ENCODE assay signal across 1 cellular context in the genomic region with DNA sequence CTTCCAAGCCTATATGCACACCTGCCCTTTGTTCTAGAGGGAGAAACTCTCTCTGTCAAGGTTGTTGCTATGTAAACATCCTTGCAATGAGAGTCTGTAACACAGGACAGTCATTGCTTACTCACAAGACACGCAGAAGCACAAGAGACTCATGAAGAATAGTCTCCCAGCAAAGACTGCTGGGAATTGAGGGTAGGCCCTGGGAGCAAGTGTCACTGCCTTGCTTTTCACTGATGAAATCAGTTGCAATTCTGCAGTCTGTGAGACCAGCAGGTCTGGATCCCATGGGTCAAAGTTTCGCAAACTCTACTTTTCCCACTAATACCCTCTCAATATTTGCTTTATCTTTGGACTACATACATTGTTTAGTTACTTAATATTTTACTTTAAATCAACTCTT.
TF ChIP-seq lines count a peak whose summit lies in the region.

No MANE protein-coding gene starts in this region.

TF ChIP-seq in HepG2, 621 proteins besides CTCF, POLR2A, EP300 and RAD21 (continued from another document and continues in another):
- TF ChIP-seq, protein P1, sequence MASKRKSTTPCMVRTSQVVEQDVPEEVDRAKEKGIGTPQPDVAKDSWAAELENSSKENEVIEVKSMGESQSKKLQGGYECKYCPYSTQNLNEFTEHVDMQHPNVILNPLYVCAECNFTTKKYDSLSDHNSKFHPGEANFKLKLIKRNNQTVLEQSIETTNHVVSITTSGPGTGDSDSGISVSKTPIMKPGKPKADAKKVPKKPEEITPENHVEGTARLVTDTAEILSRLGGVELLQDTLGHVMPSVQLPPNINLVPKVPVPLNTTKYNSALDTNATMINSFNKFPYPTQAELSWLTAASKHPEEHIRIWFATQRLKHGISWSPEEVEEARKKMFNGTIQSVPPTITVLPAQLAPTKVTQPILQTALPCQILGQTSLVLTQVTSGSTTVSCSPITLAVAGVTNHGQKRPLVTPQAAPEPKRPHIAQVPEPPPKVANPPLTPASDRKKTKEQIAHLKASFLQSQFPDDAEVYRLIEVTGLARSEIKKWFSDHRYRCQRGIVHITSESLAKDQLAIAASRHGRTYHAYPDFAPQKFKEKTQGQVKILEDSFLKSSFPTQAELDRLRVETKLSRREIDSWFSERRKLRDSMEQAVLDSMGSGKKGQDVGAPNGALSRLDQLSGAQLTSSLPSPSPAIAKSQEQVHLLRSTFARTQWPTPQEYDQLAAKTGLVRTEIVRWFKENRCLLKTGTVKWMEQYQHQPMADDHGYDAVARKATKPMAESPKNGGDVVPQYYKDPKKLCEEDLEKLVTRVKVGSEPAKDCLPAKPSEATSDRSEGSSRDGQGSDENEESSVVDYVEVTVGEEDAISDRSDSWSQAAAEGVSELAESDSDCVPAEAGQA (IDR thresholded peaks at IDR 0.05; ENCODE audit: low read depth): no peak
- TF ChIP-seq, protein P1 (CRISPR knock-in tag; IDR thresholded peaks at IDR 0.05; ENCODE audit: borderline replicate concordance): no peak
- TF ChIP-seq NFYB (CRISPR knock-in tag; IDR thresholded peaks at IDR 0.05): no peak
- peak; percentile 49; the same call in 1 of the 2 replicates for TF ChIP-seq KMT2B (CRISPR knock-in tag; IDR thresholded peaks at IDR 0.05)
- TF ChIP-seq, protein P2, sequence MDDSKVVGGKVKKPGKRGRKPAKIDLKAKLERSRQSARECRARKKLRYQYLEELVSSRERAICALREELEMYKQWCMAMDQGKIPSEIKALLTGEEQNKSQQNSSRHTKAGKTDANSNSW (CRISPR knock-in tag; IDR thresholded peaks at IDR 0.05; ENCODE audit: borderline replicate concordance): no peak
- TF ChIP-seq XBP1 (CRISPR knock-in tag; IDR thresholded peaks at IDR 0.05): no peak
- no peak for TF ChIP-seq SUZ12 (IDR thresholded peaks at IDR 0.05; ENCODE audit: low read depth, low read length)
- no peak; the same call in 1 of the 2 replicates for TF ChIP-seq ZNF629 (CRISPR knock-in tag; conservative IDR thresholded peaks at IDR 0.05)
- TF ChIP-seq, protein P3, sequence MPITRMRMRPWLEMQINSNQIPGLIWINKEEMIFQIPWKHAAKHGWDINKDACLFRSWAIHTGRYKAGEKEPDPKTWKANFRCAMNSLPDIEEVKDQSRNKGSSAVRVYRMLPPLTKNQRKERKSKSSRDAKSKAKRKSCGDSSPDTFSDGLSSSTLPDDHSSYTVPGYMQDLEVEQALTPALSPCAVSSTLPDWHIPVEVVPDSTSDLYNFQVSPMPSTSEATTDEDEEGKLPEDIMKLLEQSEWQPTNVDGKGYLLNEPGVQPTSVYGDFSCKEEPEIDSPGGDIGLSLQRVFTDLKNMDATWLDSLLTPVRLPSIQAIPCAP (CRISPR knock-in tag; IDR thresholded peaks at IDR 0.05; ENCODE audit: low read depth): no peak
- no peak for TF ChIP-seq ZNF558 (CRISPR knock-in tag; IDR thresholded peaks at IDR 0.05; ENCODE audit: borderline replicate concordance)
- no peak for TF ChIP-seq ZSCAN31 (CRISPR knock-in tag; IDR thresholded peaks at IDR 0.05; ENCODE audit: low read depth)
- TF ChIP-seq ZNF761 (CRISPR knock-in tag; conservative IDR thresholded peaks at IDR 0.05): peak; percentile 71; the same call in 1 of the 2 replicates
- no peak for TF ChIP-seq ZIK1 (CRISPR knock-in tag; IDR thresholded peaks at IDR 0.05; ENCODE audit: borderline replicate concordance, low read depth)
- TF ChIP-seq, protein P4, sequence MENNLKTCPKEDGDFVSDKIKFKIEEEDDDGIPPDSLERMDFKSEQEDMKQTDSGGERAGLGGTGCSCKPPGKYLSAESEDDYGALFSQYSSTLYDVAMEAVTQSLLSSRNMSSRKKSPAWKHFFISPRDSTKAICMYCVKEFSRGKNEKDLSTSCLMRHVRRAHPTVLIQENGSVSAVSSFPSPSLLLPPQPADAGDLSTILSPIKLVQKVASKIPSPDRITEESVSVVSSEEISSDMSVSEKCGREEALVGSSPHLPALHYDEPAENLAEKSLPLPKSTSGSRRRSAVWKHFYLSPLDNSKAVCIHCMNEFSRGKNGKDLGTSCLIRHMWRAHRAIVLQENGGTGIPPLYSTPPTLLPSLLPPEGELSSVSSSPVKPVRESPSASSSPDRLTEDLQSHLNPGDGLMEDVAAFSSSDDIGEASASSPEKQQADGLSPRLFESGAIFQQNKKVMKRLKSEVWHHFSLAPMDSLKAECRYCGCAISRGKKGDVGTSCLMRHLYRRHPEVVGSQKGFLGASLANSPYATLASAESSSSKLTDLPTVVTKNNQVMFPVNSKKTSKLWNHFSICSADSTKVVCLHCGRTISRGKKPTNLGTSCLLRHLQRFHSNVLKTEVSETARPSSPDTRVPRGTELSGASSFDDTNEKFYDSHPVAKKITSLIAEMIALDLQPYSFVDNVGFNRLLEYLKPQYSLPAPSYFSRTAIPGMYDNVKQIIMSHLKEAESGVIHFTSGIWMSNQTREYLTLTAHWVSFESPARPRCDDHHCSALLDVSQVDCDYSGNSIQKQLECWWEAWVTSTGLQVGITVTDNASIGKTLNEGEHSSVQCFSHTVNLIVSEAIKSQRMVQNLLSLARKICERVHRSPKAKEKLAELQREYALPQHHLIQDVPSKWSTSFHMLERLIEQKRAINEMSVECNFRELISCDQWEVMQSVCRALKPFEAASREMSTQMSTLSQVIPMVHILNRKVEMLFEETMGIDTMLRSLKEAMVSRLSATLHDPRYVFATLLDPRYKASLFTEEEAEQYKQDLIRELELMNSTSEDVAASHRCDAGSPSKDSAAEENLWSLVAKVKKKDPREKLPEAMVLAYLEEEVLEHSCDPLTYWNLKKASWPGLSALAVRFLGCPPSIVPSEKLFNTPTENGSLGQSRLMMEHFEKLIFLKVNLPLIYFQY (CRISPR knock-in tag; IDR thresholded peaks at IDR 0.05; ENCODE audit: borderline replicate concordance): peak; percentile 88; the same call in 1 of the 2 replicates
- TF ChIP-seq PCBP2 (optimal IDR thresholded peaks at IDR 0.05; ENCODE audit: low read depth, low read length, poor library complexity, severe bottlenecking): no peak
- TF ChIP-seq ZNF720 (CRISPR knock-in tag; IDR thresholded peaks at IDR 0.05): no peak
- TF ChIP-seq NR2F6 (IDR thresholded peaks at IDR 0.05): peak; percentile 83
- peak; percentile 83 for TF ChIP-seq NR2F6 (CRISPR knock-in tag; IDR thresholded peaks at IDR 0.05)
- no peak for TF ChIP-seq STAG1 (CRISPR knock-in tag; IDR thresholded peaks at IDR 0.05)
- no peak for TF ChIP-seq NFIB (CRISPR knock-in tag; IDR thresholded peaks at IDR 0.05; ENCODE audit: borderline replicate concordance)
- TF ChIP-seq ZNF614 (CRISPR knock-in tag; IDR thresholded peaks at IDR 0.05; ENCODE audit: borderline replicate concordance): peak; percentile 91
- TF ChIP-seq, protein P5, sequence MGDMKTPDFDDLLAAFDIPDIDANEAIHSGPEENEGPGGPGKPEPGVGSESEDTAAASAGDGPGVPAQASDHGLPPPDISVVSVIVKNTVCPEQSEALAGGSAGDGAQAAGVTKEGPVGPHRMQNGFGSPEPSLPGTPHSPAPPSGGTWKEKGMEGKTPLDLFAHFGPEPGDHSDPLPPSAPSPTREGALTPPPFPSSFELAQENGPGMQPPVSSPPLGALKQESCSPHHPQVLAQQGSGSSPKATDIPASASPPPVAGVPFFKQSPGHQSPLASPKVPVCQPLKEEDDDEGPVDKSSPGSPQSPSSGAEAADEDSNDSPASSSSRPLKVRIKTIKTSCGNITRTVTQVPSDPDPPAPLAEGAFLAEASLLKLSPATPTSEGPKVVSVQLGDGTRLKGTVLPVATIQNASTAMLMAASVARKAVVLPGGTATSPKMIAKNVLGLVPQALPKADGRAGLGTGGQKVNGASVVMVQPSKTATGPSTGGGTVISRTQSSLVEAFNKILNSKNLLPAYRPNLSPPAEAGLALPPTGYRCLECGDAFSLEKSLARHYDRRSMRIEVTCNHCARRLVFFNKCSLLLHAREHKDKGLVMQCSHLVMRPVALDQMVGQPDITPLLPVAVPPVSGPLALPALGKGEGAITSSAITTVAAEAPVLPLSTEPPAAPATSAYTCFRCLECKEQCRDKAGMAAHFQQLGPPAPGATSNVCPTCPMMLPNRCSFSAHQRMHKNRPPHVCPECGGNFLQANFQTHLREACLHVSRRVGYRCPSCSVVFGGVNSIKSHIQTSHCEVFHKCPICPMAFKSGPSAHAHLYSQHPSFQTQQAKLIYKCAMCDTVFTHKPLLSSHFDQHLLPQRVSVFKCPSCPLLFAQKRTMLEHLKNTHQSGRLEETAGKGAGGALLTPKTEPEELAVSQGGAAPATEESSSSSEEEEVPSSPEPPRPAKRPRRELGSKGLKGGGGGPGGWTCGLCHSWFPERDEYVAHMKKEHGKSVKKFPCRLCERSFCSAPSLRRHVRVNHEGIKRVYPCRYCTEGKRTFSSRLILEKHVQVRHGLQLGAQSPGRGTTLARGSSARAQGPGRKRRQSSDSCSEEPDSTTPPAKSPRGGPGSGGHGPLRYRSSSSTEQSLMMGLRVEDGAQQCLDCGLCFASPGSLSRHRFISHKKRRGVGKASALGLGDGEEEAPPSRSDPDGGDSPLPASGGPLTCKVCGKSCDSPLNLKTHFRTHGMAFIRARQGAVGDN (CRISPR knock-in tag; IDR thresholded peaks at IDR 0.05): no peak
- TF ChIP-seq NFE2L1 (CRISPR knock-in tag; IDR thresholded peaks at IDR 0.05; ENCODE audit: borderline replicate concordance): no peak
- TF ChIP-seq, protein P6, sequence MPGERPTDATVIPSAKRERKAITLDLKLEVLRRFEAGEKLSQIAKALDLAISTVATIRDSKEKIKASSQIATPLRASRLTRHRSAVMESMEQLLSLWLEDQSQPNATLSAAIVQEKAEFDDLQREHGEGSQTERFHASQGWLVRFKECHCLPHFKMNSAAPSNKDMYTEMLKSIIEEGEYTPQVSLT (CRISPR knock-in tag; IDR thresholded peaks at IDR 0.05; ENCODE audit: borderline replicate concordance, low read depth): no peak
- peak; percentile 45; the same call in 1 of the 2 replicates for TF ChIP-seq FOXO1 (CRISPR knock-in tag; IDR thresholded peaks at IDR 0.05)
- TF ChIP-seq MEF2D (CRISPR knock-in tag; IDR thresholded peaks at IDR 0.05): peak; percentile 23; the same call in 1 of the 2 replicates
- no peak for TF ChIP-seq HOXA9 (CRISPR knock-in tag; IDR thresholded peaks at IDR 0.05; ENCODE audit: borderline replicate concordance)
- no peak for TF ChIP-seq ZMYM2 (CRISPR knock-in tag; IDR thresholded peaks at IDR 0.05)
- TF ChIP-seq ZNF713 (CRISPR knock-in tag; IDR thresholded peaks at IDR 0.05): no peak
- TF ChIP-seq KDM3A (CRISPR knock-in tag; IDR thresholded peaks at IDR 0.05; ENCODE audit: low read depth): peak; percentile 42; the same call in 1 of the 2 replicates
- TF ChIP-seq, protein P7, sequence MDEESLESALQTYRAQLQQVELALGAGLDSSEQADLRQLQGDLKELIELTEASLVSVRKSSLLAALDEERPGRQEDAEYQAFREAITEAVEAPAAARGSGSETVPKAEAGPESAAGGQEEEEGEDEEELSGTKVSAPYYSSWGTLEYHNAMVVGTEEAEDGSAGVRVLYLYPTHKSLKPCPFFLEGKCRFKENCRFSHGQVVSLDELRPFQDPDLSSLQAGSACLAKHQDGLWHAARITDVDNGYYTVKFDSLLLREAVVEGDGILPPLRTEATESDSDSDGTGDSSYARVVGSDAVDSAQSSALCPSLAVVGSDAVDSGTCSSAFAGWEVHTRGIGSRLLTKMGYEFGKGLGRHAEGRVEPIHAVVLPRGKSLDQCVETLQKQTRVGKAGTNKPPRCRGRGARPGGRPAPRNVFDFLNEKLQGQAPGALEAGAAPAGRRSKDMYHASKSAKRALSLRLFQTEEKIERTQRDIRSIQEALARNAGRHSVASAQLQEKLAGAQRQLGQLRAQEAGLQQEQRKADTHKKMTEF (CRISPR knock-in tag; IDR thresholded peaks at IDR 0.05): peak; percentile 86
- no peak for TF ChIP-seq PCBP1 (IDR thresholded peaks at IDR 0.05; ENCODE audit: borderline replicate concordance, low read depth, low read length)
- TF ChIP-seq ZBTB7B (CRISPR knock-in tag; IDR thresholded peaks at IDR 0.05): 0 out of 2 replicates have a peak, but pooled peaks have one; percentile 47
- TF ChIP-seq TARDBP (CRISPR knock-in tag; IDR thresholded peaks at IDR 0.05): peak; percentile 75; the same call in 1 of the 2 replicates
- TF ChIP-seq, protein P8, sequence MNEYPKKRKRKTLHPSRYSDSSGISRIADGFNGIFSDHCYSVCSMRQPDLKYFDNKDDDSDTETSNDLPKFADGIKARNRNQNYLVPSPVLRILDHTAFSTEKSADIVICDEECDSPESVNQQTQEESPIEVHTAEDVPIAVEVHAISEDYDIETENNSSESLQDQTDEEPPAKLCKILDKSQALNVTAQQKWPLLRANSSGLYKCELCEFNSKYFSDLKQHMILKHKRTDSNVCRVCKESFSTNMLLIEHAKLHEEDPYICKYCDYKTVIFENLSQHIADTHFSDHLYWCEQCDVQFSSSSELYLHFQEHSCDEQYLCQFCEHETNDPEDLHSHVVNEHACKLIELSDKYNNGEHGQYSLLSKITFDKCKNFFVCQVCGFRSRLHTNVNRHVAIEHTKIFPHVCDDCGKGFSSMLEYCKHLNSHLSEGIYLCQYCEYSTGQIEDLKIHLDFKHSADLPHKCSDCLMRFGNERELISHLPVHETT (CRISPR knock-in tag; conservative IDR thresholded peaks at IDR 0.05): no peak
- TF ChIP-seq SNAI1 (CRISPR knock-in tag; IDR thresholded peaks at IDR 0.05; ENCODE audit: borderline replicate concordance): no peak
- TF ChIP-seq TCF12 (IDR thresholded peaks at IDR 0.05): no peak
- no peak for TF ChIP-seq TCF12 (CRISPR knock-in tag; IDR thresholded peaks at IDR 0.05)
- TF ChIP-seq PRPF4 (IDR thresholded peaks at IDR 0.05; ENCODE audit: low read depth, low read length, poor library complexity, severe bottlenecking): no peak
- no peak for TF ChIP-seq TMF1 (CRISPR knock-in tag; IDR thresholded peaks at IDR 0.05; ENCODE audit: low read depth)
- peak; percentile 72 for TF ChIP-seq SKI (IDR thresholded peaks at IDR 0.05; ENCODE audit: partially characterized antibody)
- no peak for TF ChIP-seq ZNF773 (CRISPR knock-in tag; IDR thresholded peaks at IDR 0.05; ENCODE audit: borderline replicate concordance)
- no peak for TF ChIP-seq MED8 (CRISPR knock-in tag; IDR thresholded peaks at IDR 0.05; ENCODE audit: insufficient replicate concordance)
- TF ChIP-seq ZFP41 (CRISPR knock-in tag; IDR thresholded peaks at IDR 0.05; ENCODE audit: borderline replicate concordance): no peak
- TF ChIP-seq RFX3 (CRISPR knock-in tag; IDR thresholded peaks at IDR 0.05): no peak; the same call in 1 of the 2 replicates
- TF ChIP-seq TCF7L2 (IDR thresholded peaks at IDR 0.05; ENCODE audit: low read depth, low read length): no peak
- TF ChIP-seq BHLHE40 (IDR thresholded peaks at IDR 0.05; ENCODE audit: low read length): no peak
- peak; percentile 78; the same call in 1 of the 2 replicates for TF ChIP-seq ERF (CRISPR knock-in tag; IDR thresholded peaks at IDR 0.05)
- TF ChIP-seq RFX5 (IDR thresholded peaks at IDR 0.05; ENCODE audit: low read depth, low read length): no peak
